8 cellular contexts compared by ENCODE assay signal in the genomic region with DNA sequence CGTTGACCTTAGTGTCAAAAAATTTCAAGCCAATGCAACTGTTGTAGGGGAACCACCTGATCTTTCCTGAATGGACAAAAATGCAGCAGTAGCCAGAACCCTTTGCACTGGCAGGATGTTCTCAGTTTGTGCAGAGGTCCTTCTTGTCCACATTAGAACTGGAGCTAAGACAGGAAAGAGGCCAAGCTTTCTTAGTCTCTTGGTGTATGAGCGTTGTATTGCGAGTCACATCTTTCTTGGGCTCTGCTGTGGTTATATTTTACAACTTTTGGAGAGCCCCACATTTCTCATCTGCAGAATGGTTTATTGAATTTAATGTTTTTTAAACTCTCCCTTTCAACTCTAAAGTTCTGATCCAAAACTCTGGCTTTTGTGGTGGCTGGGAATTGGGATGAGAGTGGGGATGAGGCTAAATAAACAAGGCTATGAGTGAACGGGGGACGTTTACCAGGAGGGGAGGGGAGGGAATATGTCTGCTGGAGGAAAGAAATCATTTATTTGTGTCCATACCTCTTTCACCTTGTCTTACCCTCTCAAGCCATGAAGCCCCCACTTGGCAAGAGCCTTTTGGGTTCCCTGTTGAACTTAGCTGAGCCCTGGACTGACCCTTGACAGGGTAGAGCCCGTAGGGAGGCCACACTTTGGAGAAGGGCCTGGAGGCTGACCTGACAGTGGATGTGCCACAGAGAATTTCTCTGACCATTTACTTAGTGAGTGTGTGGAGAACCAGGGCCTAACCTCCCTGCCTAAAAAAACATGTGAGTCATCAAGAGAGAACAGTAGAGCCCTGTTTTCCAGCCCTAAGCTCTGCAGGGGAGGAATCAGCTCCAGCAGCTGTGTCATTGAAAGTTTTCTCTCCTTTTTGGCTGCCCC. TPM values are rescaled to one million over a fixed set of nuclear protein-coding genes. Genes with fewer than 3 reads are reported as not detected.
DNase-seq lines count a peak whose midpoint lies in the region; ATAC-seq and TF ChIP-seq lines count a peak whose summit lies in the region.

No MANE protein-coding gene starts in this region.

- H3K36me3 ChIP-seq in fibroblast of lung (ENCODE audit: control insufficient read depth, insufficient read depth, low read length) (no peaks in the 10 kb centered on the region), parathyroid adenoma (ENCODE audit: control insufficient read depth, insufficient read depth, low read length) (no peaks in the 10 kb centered on the region)

- in situ Hi-C loops in SK-MEL-5 (cut with HindIII; ENCODE audit: low pct_unique_long_range_greater_than_20kb, low sequenced_read_pairs), result no loop called here

- H3K4me2 ChIP-seq in fibroblast of lung (ENCODE audit: extremely low read depth, insufficient read depth, low read length), result no peak overlapping the region
- H3K4me2 ChIP-seq in parathyroid adenoma (ENCODE audit: low read length), result no peak overlapping the region

- H3K27ac ChIP-seq in fibroblast of lung (ENCODE audit: insufficient read depth, low read length), result no peak overlapping the region
- H3K27ac ChIP-seq in parathyroid adenoma, result no peak overlapping the region

- ATAC-seq in HG03280 (IDR thresholded peaks at IDR 0.05; ENCODE audit: unreplicated experiment), result no peak

- H2AFZ ChIP-seq in fibroblast of lung (ENCODE audit: low read length), result no peak overlapping the region
- H2AFZ ChIP-seq in parathyroid adenoma, result peak overlapping the region; percentile 68

- H4K20me1 ChIP-seq in fibroblast of lung (ENCODE audit: control insufficient read depth, extremely low read depth, insufficient read depth, low read length), result no peaks in the 10 kb centered on the region

- H3K79me2 ChIP-seq in fibroblast of lung (ENCODE audit: control insufficient read depth, insufficient read depth, low read length) (no peaks in the 10 kb centered on the region), parathyroid adenoma (no peaks in the 10 kb centered on the region)

- DNase-seq in COLO829 (ENCODE audit: low spot score) (peak; percentile 87), SK-MEL-5 (ENCODE audit: low read depth, low spot score) (peak; percentile 83), fibroblast of lung (ENCODE audit: low read depth in 2 of 2) (peak; percentile 92 to 94), NCI-H345 treated with DMSO at 0.1 percent for 48 hours (lab: John Stamatoyannopoulos, UW; ENCODE audit: unreplicated experiment) (no peak), D341Med (ENCODE audit: low spot score) (no peak)
- no peak for DNase-seq in stimulated activated CD4-positive, alpha-beta T cell treated with anti-CD3 and anti-CD28 coated beads, Interleukin-2, amount 100 ng/mL, for 48 hours

- H3K27me3 ChIP-seq in fibroblast of lung (ENCODE audit: control insufficient read depth, insufficient read depth, low read length) (no peaks in the 10 kb centered on the region), parathyroid adenoma (ENCODE audit: control insufficient read depth, insufficient read depth, low read length) (no peaks in the 10 kb centered on the region)

- TF ChIP-seq CTCF in fibroblast of lung (conservative IDR thresholded peaks at IDR 0.05 in 1 of 2, IDR thresholded peaks at IDR 0.05 in 1 of 2; ENCODE audit: low read depth in 1 of 2, low read length in 2 of 2), result no peak
- TF ChIP-seq CTCF in parathyroid adenoma (IDR thresholded peaks at IDR 0.05), result no peak

- H3K4me3 ChIP-seq in fibroblast of lung (replicated peaks in 1 of 4; ENCODE audit: control extremely low read depth in 1 of 4, insufficient read depth in 1 of 4, low read depth in 3 of 4, low read length in 4 of 4), result no peak overlapping the region
- H3K4me3 ChIP-seq in parathyroid adenoma (ENCODE audit: low read depth, low read length), result no peak overlapping the region

- no peak overlapping the region for H3K9ac ChIP-seq in fibroblast of lung (ENCODE audit: insufficient read depth, low read length)
- no peak overlapping the region for H3K9ac ChIP-seq in parathyroid adenoma

- no peaks in the 10 kb centered on the region for H3K4me1 ChIP-seq in fibroblast of lung (ENCODE audit: control insufficient read depth, extremely low read depth, insufficient read depth, low read length)
- peaks cover 16% of the 10 kb centered on the region for H3K4me1 ChIP-seq in parathyroid adenoma

- H3K9me3 ChIP-seq in fibroblast of lung (ENCODE audit: control insufficient read depth, insufficient read depth, low read depth, low read length) (no peaks in the 10 kb centered on the region), parathyroid adenoma (ENCODE audit: control insufficient read depth, low read length) (no peaks in the 10 kb centered on the region)

RNA-seq across cellular contexts. Expression of a gene that starts 0.6 kb away (rescaled TPM):
- total RNA-seq in SK-MEL-5 (2014; rRNA removed; shearing (Covaris generic)), result 0.55 TPM in 1 of 2 replicates, not detected in the other
- polyA plus RNA-seq in SK-MEL-5 (2015; cell fraction: cytosol; rRNA removed), result 0.06 TPM in 1 of 2 replicates, not detected in the other
- not detected in 2 replicates for polyA plus RNA-seq in SK-MEL-5 (2015; cell fraction: nucleus; rRNA removed)
- total RNA-seq in fibroblast of lung, result 1.5 and 10.3 TPM in 2 replicates
- polyA plus RNA-seq in fibroblast of lung, result 0.66 and 3.8 TPM in 2 replicates
- polyA plus RNA-seq in fibroblast of lung (2012), result 0.93 and 2.7 TPM in 2 replicates
- polyA minus RNA-seq in fibroblast of lung (ENCODE audit: low replicate concordance), result 11.7 TPM in 1 of 2 replicates, not detected in the other

RNA-seq across cellular contexts. Expression of a gene that starts 27.7 kb away (rescaled TPM):
- total RNA-seq in SK-MEL-5 (2014; rRNA removed; shearing (Covaris generic)), result 3.0 and 3.5 TPM in 2 replicates
- 0.48 and 1.8 TPM in 2 replicates for polyA plus RNA-seq in SK-MEL-5 (2015; cell fraction: cytosol; rRNA removed)
- polyA plus RNA-seq in SK-MEL-5 (2015; cell fraction: nucleus; rRNA removed), result 1.4 and 5.4 TPM in 2 replicates
- 15.7 and 19.5 TPM in 2 replicates for total RNA-seq in fibroblast of lung
- polyA plus RNA-seq in fibroblast of lung, result 2.2 and 2.5 TPM in 2 replicates
- polyA plus RNA-seq in fibroblast of lung (2012), result 2.3 and 2.9 TPM in 2 replicates
- polyA minus RNA-seq in fibroblast of lung (ENCODE audit: low replicate concordance), result 1.2 and 1.7 TPM in 2 replicates

Comparison
In these comparisons a context has a peak if more than half of its experiments do, and no peak if none do; other contexts are left out.
1. DNase-seq: peak in COLO829 (single experiment), SK-MEL-5 (single experiment) and fibroblast of lung (2 of 2); none in NCI-H345 treated with DMSO at 0.1 percent for 48 hours (single experiment), D341Med (single experiment) and stimulated activated CD4-positive, alpha-beta T cell treated with anti-CD3 and anti-CD28 coated beads, Interleukin-2, amount 100 ng/mL, for 48 hours (0 of 2).